Comparison of ENCODE assay signal across 19 cellular contexts in the genomic region with DNA sequence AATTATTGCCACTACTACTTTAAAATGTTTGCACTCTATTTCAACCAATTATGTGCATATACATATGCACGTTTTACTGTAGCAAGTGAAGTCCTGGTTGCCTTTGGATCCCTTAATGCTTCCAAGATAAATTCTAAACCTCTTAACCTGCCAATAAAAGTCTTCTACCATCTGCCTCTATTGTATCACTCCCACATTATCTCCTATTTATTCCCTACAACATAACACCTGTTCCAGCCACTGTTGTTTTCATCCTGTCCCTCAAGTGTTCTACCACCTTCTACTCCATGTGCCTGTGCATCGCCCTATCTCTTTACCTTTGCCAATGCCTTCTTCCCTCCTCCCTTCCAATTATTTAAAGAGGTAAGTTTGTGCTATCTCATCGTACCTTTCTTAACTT.
"Had no signal": no experiment of that assay in that cellular context is flagged by ENCODE, and none has a peak within 500 bp of the region (broad histone marks: within the 10 kb centered on the region; RNA-seq: fewer than 3 reads in every experiment).

No MANE protein-coding gene starts in this region.

- DNase-seq: activated B cell treated with CpG ODN at 0.5 μM for 24 hours; activated CD4-positive, alpha-beta memory T cell treated with anti-CD3 and anti-CD28 coated beads, Interleukin-2, amount 10 ng/mL, durations not matched to agents 7 days and 5 days; activated CD4-positive, alpha-beta T cell treated with anti-CD3 and anti-CD28 coated beads for 48 hours; activated CD8-positive, alpha-beta memory T cell treated with anti-CD3 and anti-CD28 coated beads, Interleukin-2, amount 10 ng/mL, durations not matched to agents 7 days and 5 days; activated naive CD4-positive, alpha-beta T cell treated with Interleukin-2 at 50 U/mL for 16 hours; activated naive CD8-positive, alpha-beta T cell treated with anti-CD3 and anti-CD28 coated beads, Interleukin-2, amount 10 ng/mL, durations not matched to agents 7 days and 5 days; amygdala; effector memory CD8-positive, alpha-beta T cell; esophagus squamous epithelium; heart right ventricle; immature natural killer cell; kidney glomerular epithelial cell; left ventricle myocardium inferior; mammary epithelial cell; nephron progenitor cell; stimulated activated CD4-positive, alpha-beta T cell treated with anti-CD3 and anti-CD28 coated beads, Interleukin-2, amount 100 ng/mL, for 24 hours; stimulated activated naive CD8-positive, alpha-beta T cell treated with anti-CD3 and anti-CD28 coated beads, Interleukin-15, Interleukin-2, amounts not matched to agents 100 U/mL and 50 U/mL, for 24 hours; substantia nigra; tibial artery had no signal

- ATAC-seq: activated CD8-positive, alpha-beta memory T cell treated with anti-CD3 and anti-CD28 coated beads, Interleukin-2, amount 10 ng/mL, durations not matched to agents 7 days and 5 days; effector memory CD8-positive, alpha-beta T cell; heart right ventricle; stimulated activated naive CD8-positive, alpha-beta T cell treated with anti-CD3 and anti-CD28 coated beads, Interleukin-15, Interleukin-2, amounts not matched to agents 100 U/mL and 50 U/mL, for 24 hours had no signal
